ENCODE assay signal across 22 cellular contexts in the genomic region with DNA sequence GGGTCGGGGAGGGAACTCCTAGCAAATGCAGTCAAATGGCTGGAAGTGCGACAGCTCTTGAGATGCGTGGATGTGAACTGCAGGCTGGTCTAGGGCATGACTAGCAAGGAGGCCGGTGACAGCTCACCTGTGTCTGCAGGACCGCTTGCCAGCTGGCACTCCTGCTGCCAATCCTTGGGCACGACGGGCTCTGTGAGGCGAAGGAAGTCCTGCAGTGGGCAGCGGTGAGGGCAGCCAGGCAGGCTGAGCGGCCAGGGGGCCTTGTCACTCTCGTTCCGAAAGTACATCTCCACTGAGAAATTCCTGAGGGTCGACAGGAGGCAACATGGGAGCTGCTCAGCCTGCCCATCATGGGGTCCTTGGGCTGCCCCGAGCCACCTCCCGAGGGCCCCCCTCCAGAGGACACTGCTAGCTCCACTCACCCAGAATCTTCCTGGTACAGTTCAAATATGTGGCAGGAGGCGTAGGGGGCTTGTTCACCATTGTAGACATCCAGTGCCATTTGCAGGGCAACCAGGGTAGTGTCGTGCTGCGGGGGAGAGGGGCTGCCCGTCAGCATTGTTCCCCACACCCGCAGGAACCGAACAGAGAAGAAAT. TPM values are rescaled to one million over a fixed set of nuclear protein-coding genes. Genes with fewer than 3 reads are reported as not detected.
DNase-seq lines count a peak whose midpoint lies in the region; ATAC-seq and TF ChIP-seq lines count a peak whose summit lies in the region.
"Had no signal": no experiment of that assay in that cellular context is flagged by ENCODE, and none has a peak within 500 bp of the region (broad histone marks: within the 10 kb centered on the region; RNA-seq: fewer than 3 reads in every experiment).

No MANE protein-coding gene starts in this region.

- TF ChIP-seq CTCF in RWPE1 (conservative IDR thresholded peaks at IDR 0.05; ENCODE audit: low read depth) = no peak
- TF ChIP-seq CTCF in esophagus squamous epithelium (IDR thresholded peaks at IDR 0.05) = no peak

- H3K4me1 Mint-ChIP-seq in activated T-cell treated with anti-CD3 and anti-CD28 coated beads, Interleukin-2, amount 50 U/mL, for 72 hours (ENCODE audit: low read depth) = peaks cover 33% of the 10 kb centered on the region
- H3K4me1 Mint-ChIP-seq in activated T-cell treated with anti-CD3 and anti-CD28 coated beads, Interleukin-2, amount 50 U/mL, for 4 hours (ENCODE audit: low read depth) = no peaks in the 10 kb centered on the region
- peaks cover 44% of the 10 kb centered on the region for H3K4me1 Mint-ChIP-seq in stimulated activated effector memory CD8-positive, alpha-beta T cell treated with anti-CD3 and anti-CD28 coated beads, Interleukin-12 subunit alpha, Interleukin-12 subunit beta, amount 100 ng/mL, for 72 hours

- intact Hi-C loops in esophagus squamous epithelium (cut with DNase I) = no loop called here

- peak overlapping the region; percentile 61 for H3K27ac ChIP-seq in RWPE1
- H3K27ac ChIP-seq in esophagus squamous epithelium = peak overlapping the region in 3 of 4 donors; percentile 14 to 36 (median 36)
- H3K27ac ChIP-seq: neural progenitor cell had no signal

- H3K9me3 Mint-ChIP-seq in activated T-cell treated with anti-CD3 and anti-CD28 coated beads, Interleukin-2, amount 50 U/mL, for 72 hours = no peaks in the 10 kb centered on the region
- no peaks in the 10 kb centered on the region for H3K9me3 Mint-ChIP-seq in activated T-cell treated with anti-CD3 and anti-CD28 coated beads, Interleukin-2, amount 50 U/mL, for 4 hours
- no peaks in the 10 kb centered on the region for H3K9me3 Mint-ChIP-seq in stimulated activated effector memory CD8-positive, alpha-beta T cell treated with anti-CD3 and anti-CD28 coated beads, Interleukin-12 subunit alpha, Interleukin-12 subunit beta, amount 100 ng/mL, for 72 hours
- H3K9me3 Mint-ChIP-seq: brain; immature natural killer cell; neural progenitor cell; stimulated activated naive CD8-positive, alpha-beta T cell treated with anti-CD3 and anti-CD28 coated beads, Interleukin-15, Interleukin-2, amounts not matched to agents 100 ng/mL and 50 ng/mL, for 24 hours; T-helper 1 cell treated with Interleukin-12 subunit alpha and Interleukin-12 subunit beta and Interleukin-4 antibody, amounts not matched to agents 30 μg/mL and 1 μg/mL, for 36 hours had no signal

- no peak for DNase-seq in activated T-cell treated with anti-CD3 and anti-CD28 coated beads, Interleukin-2, amount 50 U/mL, for 72 hours
- no peak for DNase-seq in activated T-cell treated with anti-CD3 and anti-CD28 coated beads, Interleukin-2, amount 50 U/mL, for 4 hours
- no peak for DNase-seq in RWPE1 (ENCODE audit: low spot score)
- DNase-seq in esophagus squamous epithelium (lab: John Stamatoyannopoulos, UW) = no peak
- DNase-seq in stimulated activated effector memory CD8-positive, alpha-beta T cell treated with anti-CD3 and anti-CD28 coated beads, Interleukin-12 subunit alpha, Interleukin-12 subunit beta, amount 100 ng/mL, for 72 hours (ENCODE audit: low spot score in 2 of 2) = no peak
- DNase-seq in KG1 (lab: John Stamatoyannopoulos, UW) = no peak
- no peak for DNase-seq in NCI-H146 treated with DMSO at 0.1 percent for 48 hours (lab: John Stamatoyannopoulos, UW; ENCODE audit: unreplicated experiment)
- DNase-seq: ACHN; activated CD4-positive, CD25-positive, alpha-beta regulatory T cell; activated naive CD4-positive, alpha-beta T cell treated with anti-CD3 and anti-CD28 coated beads, Interleukin-2, amount 50 U/mL, for 16 hours; DMS79; head of caudate nucleus; immature natural killer cell; NCI-H446 treated with DMSO at 0.1 percent for 48 hours; Right ventricle myocardium superior; stimulated activated CD4-positive, alpha-beta T cell treated with anti-CD3 and anti-CD28 coated beads, Interleukin-15, amount 100 ng/mL, for 24 hours had no signal

- H3K4me1 ChIP-seq in esophagus squamous epithelium = peaks cover 5 to 36% (median 13%) of the 10 kb centered on the region in 3 donors
- H3K4me1 ChIP-seq: neural progenitor cell had no signal

- H3K27ac Mint-ChIP-seq in activated T-cell treated with anti-CD3 and anti-CD28 coated beads, Interleukin-2, amount 50 U/mL, for 72 hours = peak overlapping the region; percentile 7
- peak overlapping the region; percentile 86 for H3K27ac Mint-ChIP-seq in stimulated activated effector memory CD8-positive, alpha-beta T cell treated with anti-CD3 and anti-CD28 coated beads, Interleukin-12 subunit alpha, Interleukin-12 subunit beta, amount 100 ng/mL, for 72 hours
- H3K27ac Mint-ChIP-seq: stimulated activated naive CD8-positive, alpha-beta T cell treated with anti-CD3 and anti-CD28 coated beads, Interleukin-15, Interleukin-2, amounts not matched to agents 100 ng/mL and 50 ng/mL, for 24 hours had no signal

- H3K4me3 ChIP-seq in esophagus squamous epithelium = no peak overlapping the region
- H3K4me3 ChIP-seq: dorsolateral prefrontal cortex, neural progenitor cell had no signal

- no peak for TF ChIP-seq POLR2A in esophagus squamous epithelium (IDR thresholded peaks at IDR 0.05)

- H3K27me3 Mint-ChIP-seq in activated T-cell treated with anti-CD3 and anti-CD28 coated beads, Interleukin-2, amount 50 U/mL, for 72 hours (ENCODE audit: low read depth) = no peaks in the 10 kb centered on the region
- no peaks in the 10 kb centered on the region for H3K27me3 Mint-ChIP-seq in activated T-cell treated with anti-CD3 and anti-CD28 coated beads, Interleukin-2, amount 50 U/mL, for 4 hours (ENCODE audit: low read depth)
- H3K27me3 Mint-ChIP-seq: brain; stimulated activated naive CD8-positive, alpha-beta T cell treated with anti-CD3 and anti-CD28 coated beads, Interleukin-15, Interleukin-2, amounts not matched to agents 100 ng/mL and 50 ng/mL, for 24 hours had no signal

- H3K27me3 ChIP-seq in esophagus squamous epithelium = no peaks in the 10 kb centered on the region
- H3K27me3 ChIP-seq: dorsolateral prefrontal cortex, neural progenitor cell had no signal

- WGBS in esophagus squamous epithelium, 2 donors = 75 to 89% methylated on average over 9 to 13 of the region's 21 CpGs

- peaks cover 15 to 33% of the 10 kb centered on the region in 2 donors for H3K36me3 Mint-ChIP-seq in activated T-cell treated with anti-CD3 and anti-CD28 coated beads, Interleukin-2, amount 50 U/mL, for 72 hours (ENCODE audit: insufficient read depth in 2 of 2)
- peaks cover 36% of the 10 kb centered on the region for H3K36me3 Mint-ChIP-seq in activated T-cell treated with anti-CD3 and anti-CD28 coated beads, Interleukin-2, amount 50 U/mL, for 4 hours (ENCODE audit: insufficient read depth)
- peaks cover 94% of the 10 kb centered on the region for H3K36me3 Mint-ChIP-seq in stimulated activated effector memory CD8-positive, alpha-beta T cell treated with anti-CD3 and anti-CD28 coated beads, Interleukin-12 subunit alpha, Interleukin-12 subunit beta, amount 100 ng/mL, for 72 hours

- POLR2A ChIA-PET in RWPE1 (lab: Yijun Ruan, JAX; ENCODE audit: low non-redundant PET) = interaction anchor here (0.9 kb wide), 1 partner anchor 9 kb away, joined by 4 read pairs; no protein-coding TSS in a partner anchor

- H3K36me3 ChIP-seq in esophagus squamous epithelium = peaks cover 37 to 98% (median 47%) of the 10 kb centered on the region in 3 donors
- H3K36me3 ChIP-seq: neural progenitor cell had no signal

- CTCF ChIA-PET in RWPE1 (lab: Yijun Ruan, JAX) = interaction anchor here (1.1 kb wide), 1 partner anchor 65 kb away, joined by 3 read pairs; no protein-coding TSS in a partner anchor

- H3K4me3 Mint-ChIP-seq in activated T-cell treated with anti-CD3 and anti-CD28 coated beads, Interleukin-2, amount 50 U/mL, for 72 hours = no peak overlapping the region
- H3K4me3 Mint-ChIP-seq in activated T-cell treated with anti-CD3 and anti-CD28 coated beads, Interleukin-2, amount 50 U/mL, for 4 hours = no peak overlapping the region
- H3K4me3 Mint-ChIP-seq in stimulated activated effector memory CD8-positive, alpha-beta T cell treated with anti-CD3 and anti-CD28 coated beads, Interleukin-12 subunit alpha, Interleukin-12 subunit beta, amount 100 ng/mL, for 72 hours = no peak overlapping the region
- H3K4me3 Mint-ChIP-seq: immature natural killer cell; neural progenitor cell; stimulated activated naive CD8-positive, alpha-beta T cell treated with anti-CD3 and anti-CD28 coated beads, Interleukin-15, Interleukin-2, amounts not matched to agents 100 ng/mL and 50 ng/mL, for 24 hours; T-helper 1 cell treated with Interleukin-12 subunit alpha and Interleukin-12 subunit beta and Interleukin-4 antibody, amounts not matched to agents 30 μg/mL and 1 μg/mL, for 36 hours had no signal

- no peak for ATAC-seq in activated T-cell treated with anti-CD3 and anti-CD28 coated beads, Interleukin-2, amount 50 U/mL, for 72 hours (replicated peaks in 1 of 2)
- no peak for ATAC-seq in activated T-cell treated with anti-CD3 and anti-CD28 coated beads, Interleukin-2, amount 50 U/mL, for 4 hours
- no peak for ATAC-seq in stimulated activated effector memory CD8-positive, alpha-beta T cell treated with anti-CD3 and anti-CD28 coated beads, Interleukin-12 subunit alpha, Interleukin-12 subunit beta, amount 100 ng/mL, for 72 hours
- no peak for ATAC-seq in HG02884 (IDR thresholded peaks at IDR 0.05; ENCODE audit: unreplicated experiment)

- H3K9me3 ChIP-seq in esophagus squamous epithelium = no peaks in the 10 kb centered on the region

RNA-seq across cellular contexts. Expression of a gene that starts 5.9 kb away (rescaled TPM):
- 10 to 100 TPM in 1 of 2 donors, 1 to 10 TPM in 1; 8.8 to 12.8 TPM for total RNA-seq in activated T-cell treated with anti-CD3 and anti-CD28 coated beads, Interleukin-2, amount 50 U/mL, for 72 hours
- 10 to 100 TPM; 23.5 to 29.3 (median 28.7) TPM for total RNA-seq in activated T-cell treated with anti-CD3 and anti-CD28 coated beads, Interleukin-2, amount 50 U/mL, for 4 hours
- total RNA-seq in esophagus squamous epithelium = 10 to 100 TPM; 20.4 to 38.0 (median 26.5) TPM

RNA-seq across cellular contexts. Expression of a gene that starts 15.1 kb away (rescaled TPM):
- total RNA-seq in activated T-cell treated with anti-CD3 and anti-CD28 coated beads, Interleukin-2, amount 50 U/mL, for 72 hours = 10 to 100 TPM in 1 of 2 donors, 1 to 10 TPM in 1; 8.1 to 16.1 TPM
- 10 to 100 TPM in 2 of 3 donors, 1 to 10 TPM in 1; 8.5 to 10.3 (median 10.0) TPM for total RNA-seq in activated T-cell treated with anti-CD3 and anti-CD28 coated beads, Interleukin-2, amount 50 U/mL, for 4 hours
- total RNA-seq in esophagus squamous epithelium = 10 to 100 TPM in 2 of 4 donors, 1 to 10 TPM in 2; 2.4 to 24.8 (median 12.5) TPM

RNA-seq across cellular contexts. Expression of a gene that starts 27.2 kb away (rescaled TPM):
- total RNA-seq in activated T-cell treated with anti-CD3 and anti-CD28 coated beads, Interleukin-2, amount 50 U/mL, for 72 hours = 10 to 100 TPM; 68.6 to 73.5 TPM
- 10 to 100 TPM; 51.2 to 55.6 (median 54.5) TPM for total RNA-seq in activated T-cell treated with anti-CD3 and anti-CD28 coated beads, Interleukin-2, amount 50 U/mL, for 4 hours
- 10 to 100 TPM; 12.6 to 34.7 (median 15.4) TPM for total RNA-seq in esophagus squamous epithelium

RNA-seq across cellular contexts. Expression of a gene that starts 27.9 kb away (rescaled TPM):
- 100 to 1,000 TPM; 306 to 397 TPM for total RNA-seq in activated T-cell treated with anti-CD3 and anti-CD28 coated beads, Interleukin-2, amount 50 U/mL, for 72 hours
- 10 to 100 TPM; 76.4 to 95.0 (median 90.2) TPM for total RNA-seq in activated T-cell treated with anti-CD3 and anti-CD28 coated beads, Interleukin-2, amount 50 U/mL, for 4 hours
- total RNA-seq in esophagus squamous epithelium = 10 to 100 TPM; 25.7 to 65.8 (median 43.5) TPM

RNA-seq across cellular contexts. Expression of a gene that starts 56.5 kb away (rescaled TPM):
- 10 to 100 TPM in 1 of 2 donors, 1 to 10 TPM in 1; 4.6 to 10.2 TPM for total RNA-seq in activated T-cell treated with anti-CD3 and anti-CD28 coated beads, Interleukin-2, amount 50 U/mL, for 72 hours
- total RNA-seq in activated T-cell treated with anti-CD3 and anti-CD28 coated beads, Interleukin-2, amount 50 U/mL, for 4 hours = 10 to 100 TPM in 1 of 3 donors, 1 to 10 TPM in 2; 5.3 to 15.2 (median 5.8) TPM
- 10 to 100 TPM; 55.9 to 95.7 (median 65.0) TPM for total RNA-seq in esophagus squamous epithelium
